15 cellular contexts compared by ENCODE assay signal in the genomic region with DNA sequence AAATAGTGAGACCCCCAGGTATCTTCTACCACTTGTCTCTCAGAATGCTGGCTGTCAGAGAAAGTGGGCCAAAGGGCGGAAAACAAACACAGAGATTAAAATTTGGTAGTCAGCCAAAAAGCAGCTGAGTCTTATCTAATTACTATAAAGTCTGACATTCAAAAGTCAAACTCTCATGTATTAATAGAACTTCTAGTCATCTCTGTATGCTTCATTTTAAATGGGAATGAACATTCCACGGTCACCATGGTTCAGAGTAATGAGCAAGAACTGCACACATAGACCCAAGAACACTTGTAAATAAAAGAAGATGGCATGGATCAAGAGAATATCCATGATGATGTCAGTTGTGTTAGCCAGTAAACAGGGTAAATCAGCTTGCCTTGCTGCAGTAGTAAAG.
"Had no signal": no experiment of that assay in that cellular context is flagged by ENCODE, and none has a peak within 500 bp of the region (broad histone marks: within the 10 kb centered on the region; RNA-seq: fewer than 3 reads in every experiment).

No MANE protein-coding gene starts in this region.

- H3K27me3 Mint-ChIP-seq: activated naive CD4-positive, alpha-beta T cell treated with anti-CD3 and anti-CD28 coated beads, Interleukin-2, amount 10 ng/mL, durations not matched to agents 7 days and 5 days had no signal

- ATAC-seq: natural killer cell, upper lobe of right lung had no signal

- H3K9me3 ChIP-seq: testis, upper lobe of right lung had no signal

- H3K27ac ChIP-seq: epithelial cell of prostate, skin epidermis, stomach, testis, upper lobe of right lung had no signal

- H3K27me3 ChIP-seq: stomach, testis, upper lobe of right lung had no signal

- H3K36me3 ChIP-seq: stomach, upper lobe of right lung had no signal

- H3K4me1 Mint-ChIP-seq: activated naive CD4-positive, alpha-beta T cell treated with anti-CD3 and anti-CD28 coated beads, Interleukin-2, amount 10 ng/mL, durations not matched to agents 7 days and 5 days; natural killer cell had no signal

- H3K27ac Mint-ChIP-seq: activated naive CD4-positive, alpha-beta T cell treated with anti-CD3 and anti-CD28 coated beads, Interleukin-2, amount 10 ng/mL, durations not matched to agents 7 days and 5 days; activated T-helper 2 cell treated with anti-CD3 and anti-CD28 coated beads, Interferon-gamma antibody, Interleukin-2, Interleukin-4, amounts not matched to agents 10 μg/mL and 5 μg/mL and 100 μg/mL, durations not matched to agents 14 hours and 24 hours and 36 hours; natural killer cell had no signal

- H3K36me3 Mint-ChIP-seq: activated naive CD4-positive, alpha-beta T cell treated with anti-CD3 and anti-CD28 coated beads, Interleukin-2, amount 10 ng/mL, durations not matched to agents 7 days and 5 days; natural killer cell had no signal

- DNase-seq: activated CD4-positive, CD25-positive, alpha-beta regulatory T cell treated with anti-CD3 and anti-CD28 coated beads, Interleukin-2, amount 50 U/mL, for 72 hours; activated naive CD4-positive, alpha-beta T cell treated with anti-CD3 and anti-CD28 coated beads, Interleukin-2, amount 10 ng/mL, durations not matched to agents 7 days and 5 days; head of caudate nucleus; mesenchymal stem cell; natural killer cell; posterior cingulate gyrus; retina; stomach; T-helper 1 cell; T1000; testis; upper lobe of right lung had no signal

- H3K4me3 ChIP-seq: skin epidermis, stomach, testis, upper lobe of right lung had no signal

- H3K4me3 Mint-ChIP-seq: activated naive CD4-positive, alpha-beta T cell treated with anti-CD3 and anti-CD28 coated beads, Interleukin-2, amount 10 ng/mL, durations not matched to agents 7 days and 5 days; natural killer cell had no signal

- H3K4me1 ChIP-seq: testis, upper lobe of right lung had no signal
